ENCODE assay signal across 8 cellular contexts in genomic region chr14:33009673-33010072, GRCh38.
"Had no signal": no experiment of that assay in that cellular context is flagged by ENCODE, and none has a peak within 500 bp of the region (broad histone marks: within the 10 kb centered on the region; RNA-seq: fewer than 3 reads in every experiment).

No MANE protein-coding gene starts in this region.

- H3K4me3 ChIP-seq: GM12878 had no signal

- DNase-seq: GDM1, GF-D8 had no signal

- FAIRE-seq: G401.6, GM12878, GM12891, GM12892, GM18507, GM19239 had no signal
